8 cellular contexts compared by ENCODE assay signal in the genomic region with DNA sequence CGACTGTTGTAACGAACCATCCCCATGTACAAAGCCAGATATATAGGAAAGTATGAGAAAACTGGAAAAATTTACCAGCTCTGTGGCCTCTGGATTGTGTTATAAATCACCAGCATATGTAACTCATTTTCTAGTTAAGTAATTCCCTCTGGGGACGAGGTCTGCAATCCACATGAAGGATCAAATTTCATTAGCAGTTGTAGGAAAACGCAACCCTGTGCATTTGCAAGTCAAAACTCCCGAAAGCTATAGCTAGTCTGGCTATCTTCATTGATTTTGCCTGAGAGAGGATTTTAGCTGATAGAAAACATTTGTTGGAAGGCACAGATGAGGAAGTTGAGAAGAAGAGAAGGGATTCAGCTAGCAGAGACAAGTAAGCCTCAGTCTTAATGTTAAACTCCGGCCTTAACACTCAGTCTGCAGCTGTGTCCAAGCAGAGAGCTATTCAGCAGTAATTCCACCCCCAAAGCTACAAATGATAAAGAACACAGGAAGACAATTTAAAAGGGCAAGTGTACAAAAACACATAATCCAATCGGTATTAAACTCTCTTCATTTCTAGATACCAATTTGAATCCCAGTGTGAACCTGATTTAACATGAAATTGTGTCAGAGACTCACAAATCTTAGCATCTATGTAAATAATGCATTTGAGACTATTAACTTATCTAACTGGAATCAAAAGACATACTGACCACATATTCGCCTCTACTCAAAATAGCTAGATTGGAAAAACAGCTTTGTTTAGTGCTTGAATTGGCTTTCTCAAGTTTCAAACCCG. TPM values are rescaled to one million over a fixed set of nuclear protein-coding genes. Genes with fewer than 3 reads are reported as not detected.
DNase-seq lines count a peak whose midpoint lies in the region; FAIRE-seq and TF ChIP-seq lines count a peak whose summit lies in the region.

No MANE protein-coding gene starts in this region.

- H3K36me3 Mint-ChIP-seq in CD8-positive, alpha-beta memory T cell = peaks cover 0 to 1% (median 0%) of the 10 kb centered on the region in 3 donors

- no peaks in the 10 kb centered on the region for H3K9me3 ChIP-seq in CD8-positive, alpha-beta memory T cell (ENCODE audit: low read length)
- H3K9me3 ChIP-seq in OCI-LY1 (ENCODE audit: low read length) = no peaks in the 10 kb centered on the region
- H3K9me3 ChIP-seq in neutrophil = no peaks in the 10 kb centered on the region

- DNase-seq in CD8-positive, alpha-beta memory T cell = no peak
- DNase-seq in HEK293T (ENCODE audit: extremely low spot score) = peak; percentile 60
- DNase-seq in epithelial cell of proximal tubule (ENCODE audit: low read depth) = no peak
- no peak for DNase-seq in ACHN
- no peak for DNase-seq in activated gamma-delta T cell treated with Interleukin-2 at 50 U/mL for 16 hours
- DNase-seq in urothelium cell line (ENCODE audit: low spot score) = no peak

- no peaks in the 10 kb centered on the region for H3K27me3 ChIP-seq in CD8-positive, alpha-beta memory T cell (ENCODE audit: insufficient read depth, low read length, poor library complexity, severe bottlenecking)
- H3K27me3 ChIP-seq in OCI-LY1 (ENCODE audit: insufficient read depth, low read length) = no peaks in the 10 kb centered on the region
- H3K27me3 ChIP-seq in neutrophil = no peaks in the 10 kb centered on the region

- no peaks in the 10 kb centered on the region for H3K36me3 ChIP-seq in CD8-positive, alpha-beta memory T cell (ENCODE audit: insufficient read depth, low read length)
- H3K36me3 ChIP-seq in OCI-LY1 (ENCODE audit: insufficient read depth, low read length) = no peaks in the 10 kb centered on the region
- no peaks in the 10 kb centered on the region for H3K36me3 ChIP-seq in neutrophil

- H3K27ac Mint-ChIP-seq in CD8-positive, alpha-beta memory T cell = no peak overlapping the region

- H3K4me3 Mint-ChIP-seq in CD8-positive, alpha-beta memory T cell = no peak overlapping the region

- POLR2A ChIA-PET in CD8-positive, alpha-beta memory T cell (lab: Charles Lee) = interaction anchor here (1.2 to 1.7 kb wide), 2 partner anchors 62 to 109 kb away, joined by 4 to 11 read pairs; partner anchors contain the start of genes COX14 and LIMA1
- POLR2A ChIA-PET in HEK293T (lab: Yijun Ruan, JAX) = interaction anchor here (0.8 to 3.1 kb wide), 18 partner anchors 10 to 182 kb away, joined by 3 to 29 read pairs (median 4); partner anchors contain the start of genes CERS5, COX14 and LIMA1

- no peaks in the 10 kb centered on the region for H4K20me1 ChIP-seq in OCI-LY1 (ENCODE audit: insufficient read depth, low read length)

- peaks cover 24% of the 10 kb centered on the region for H3K4me1 ChIP-seq in CD8-positive, alpha-beta memory T cell (ENCODE audit: insufficient read depth, low read length)
- H3K4me1 ChIP-seq in OCI-LY1 (ENCODE audit: insufficient read depth, low read length, severe bottlenecking) (peaks cover 29% of the 10 kb centered on the region), neutrophil (ENCODE audit: control insufficient read depth in 1 of 2, insufficient read depth in 1 of 2, low read depth in 1 of 2, low read length in 1 of 2) (peaks cover 22 to 30% of the 10 kb centered on the region in 2 experiments)

- H3K27me3 Mint-ChIP-seq in CD8-positive, alpha-beta memory T cell = no peaks in the 10 kb centered on the region

- in situ Hi-C loops in ACHN (cut with HindIII; ENCODE audit: low pct_ligation_motif_present, low pct_unique_long_range_greater_than_20kb, low sequenced_read_pairs) = no loop called here

- no peaks in the 10 kb centered on the region for H3K9me2 ChIP-seq in OCI-LY1 (ENCODE audit: low read depth, low read length)

- no peaks in the 10 kb centered on the region for H3F3A ChIP-seq in OCI-LY1 (ENCODE audit: insufficient read depth, low read length)

- no peaks in the 10 kb centered on the region for H3K9me3 Mint-ChIP-seq in CD8-positive, alpha-beta memory T cell

- H3K27ac ChIP-seq in CD8-positive, alpha-beta memory T cell (ENCODE audit: low read depth, low read length) = peak overlapping the region; percentile 60
- peak overlapping the region; percentile 75 for H3K27ac ChIP-seq in OCI-LY1 (ENCODE audit: low read depth, low read length, poor library complexity, severe bottlenecking)
- H3K27ac ChIP-seq in neutrophil = peak overlapping the region; percentile 62

- peak overlapping the region; percentile 82 for H3K4me3 ChIP-seq in CD8-positive, alpha-beta memory T cell (ENCODE audit: low read length)
- peak overlapping the region; percentile 53 for H3K4me3 ChIP-seq in OCI-LY1 (ENCODE audit: low read depth, low read length, poor library complexity, severe bottlenecking)
- peak overlapping the region; percentile 30 for H3K4me3 ChIP-seq in epithelial cell of proximal tubule (ENCODE audit: low read depth, low read length)
- no peak overlapping the region for H3K4me3 ChIP-seq in neutrophil (ENCODE audit: low read depth in 1 of 2, low read length in 1 of 2)

- H3K79me2 ChIP-seq in OCI-LY1 (ENCODE audit: insufficient read depth, low read length) = no peaks in the 10 kb centered on the region

- CTCF ChIA-PET in CD8-positive, alpha-beta memory T cell (lab: Charles Lee) = interaction anchor here (1.0 to 2.7 kb wide), 8 partner anchors 9 to 165 kb away, joined by 3 to 10 read pairs (median 3); partner anchors contain the start of genes CERS5, COX14 and LIMA1
- CTCF ChIA-PET in HEK293T (lab: Yijun Ruan, JAX) = interaction anchor here (0.6 to 0.7 kb wide), 2 partner anchors 28 to 276 kb away, joined by 3 to 4 read pairs; no protein-coding TSS in a partner anchor

- no peak overlapping the region for H2AFZ ChIP-seq in OCI-LY1 (ENCODE audit: low read length)

- peak overlapping the region; percentile 51; the same call in 1 of the 2 replicates for H3K9ac ChIP-seq in OCI-LY1 (ENCODE audit: low read length)

- peak overlapping the region; percentile 66 for H3K4me2 ChIP-seq in OCI-LY1 (ENCODE audit: low read length)

- FAIRE-seq in urothelium cell line (lab: Jason Lieb, UNC) = no peak

- peaks cover 23 to 32% (median 28%) of the 10 kb centered on the region in 3 donors for H3K4me1 Mint-ChIP-seq in CD8-positive, alpha-beta memory T cell

- TF ChIP-seq CTCF in OCI-LY1 (IDR thresholded peaks at IDR 0.05; ENCODE audit: low read length) = no peak
- TF ChIP-seq CTCF in epithelial cell of proximal tubule (conservative IDR thresholded peaks at IDR 0.05; ENCODE audit: low read depth, low read length) = no peak
- TF ChIP-seq CTCF in neutrophil (IDR thresholded peaks at IDR 0.05) = no peak

TF ChIP-seq in HEK293T, 16 proteins besides CTCF, POLR2A, EP300 and RAD21:
- TF ChIP-seq ZNF384 (IDR thresholded peaks at IDR 0.05) = no peak
- no peak for TF ChIP-seq SUZ12 (IDR thresholded peaks at IDR 0.05)
- TF ChIP-seq LEF1 (IDR thresholded peaks at IDR 0.05; ENCODE audit: borderline replicate concordance) = 0 out of 2 replicates have a peak, but pooled peaks have one; percentile 13
- TF ChIP-seq NFRKB (IDR thresholded peaks at IDR 0.05) = no peak
- 0 out of 2 replicates have a peak, but pooled peaks have one; percentile 26 for TF ChIP-seq FOXM1 (IDR thresholded peaks at IDR 0.05; ENCODE audit: borderline replicate concordance)
- TF ChIP-seq ELF4 (IDR thresholded peaks at IDR 0.05) = peak; percentile 28; the same call in 1 of the 2 replicates
- TF ChIP-seq TARDBP (IDR thresholded peaks at IDR 0.05) = no peak
- TF ChIP-seq ARNT (IDR thresholded peaks at IDR 0.05) = no peak
- TF ChIP-seq, protein P1, sequence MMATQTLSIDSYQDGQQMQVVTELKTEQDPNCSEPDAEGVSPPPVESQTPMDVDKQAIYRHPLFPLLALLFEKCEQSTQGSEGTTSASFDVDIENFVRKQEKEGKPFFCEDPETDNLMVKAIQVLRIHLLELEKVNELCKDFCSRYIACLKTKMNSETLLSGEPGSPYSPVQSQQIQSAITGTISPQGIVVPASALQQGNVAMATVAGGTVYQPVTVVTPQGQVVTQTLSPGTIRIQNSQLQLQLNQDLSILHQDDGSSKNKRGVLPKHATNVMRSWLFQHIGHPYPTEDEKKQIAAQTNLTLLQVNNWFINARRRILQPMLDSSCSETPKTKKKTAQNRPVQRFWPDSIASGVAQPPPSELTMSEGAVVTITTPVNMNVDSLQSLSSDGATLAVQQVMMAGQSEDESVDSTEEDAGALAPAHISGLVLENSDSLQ (IDR thresholded peaks at IDR 0.05) = peak; percentile 89
- TF ChIP-seq CTBP1 (IDR thresholded peaks at IDR 0.05; ENCODE audit: borderline replicate concordance) = peak; percentile 89
- no peak for TF ChIP-seq FOXK2 (IDR thresholded peaks at IDR 0.05)
- no peak for TF ChIP-seq L3MBTL2 (conservative IDR thresholded peaks at IDR 0.05)
- no peak for TF ChIP-seq HDGF (IDR thresholded peaks at IDR 0.05; ENCODE audit: borderline replicate concordance)
- no peak for TF ChIP-seq FOXA1 (IDR thresholded peaks at IDR 0.05)
- TF ChIP-seq SP1 (IDR thresholded peaks at IDR 0.05) = no peak

RNA-seq across cellular contexts. Expression of gene CERS5, which starts 54.2 kb away (rescaled TPM):
- 10 to 100 TPM; 55.4 to 62.1 TPM for total RNA-seq in CD8-positive, alpha-beta memory T cell
- 47.4 TPM for polyA plus RNA-seq in CD8-positive, alpha-beta memory T cell
- 31.1 and 36.9 TPM in 2 replicates for total RNA-seq in epithelial cell of proximal tubule

Comparison
In these comparisons a context has a peak if more than half of its experiments do, and no peak if none do; other contexts are left out.
1. H3K4me3 ChIP-seq: peak in CD8-positive, alpha-beta memory T cell (single experiment), OCI-LY1 (single experiment) and epithelial cell of proximal tubule (single experiment); none in neutrophil (0 of 2).
2. Peak in every context shown above with its lines, with median percentiles within 50 percentile points of each other: H3K27ac ChIP-seq.